Comparison of ENCODE assay signal across 25 cellular contexts in genomic region chr16:1767116-1767994, GRCh38.
"Had no signal": no experiment of that assay in that cellular context is flagged by ENCODE, and none has a peak within 500 bp of the region (broad histone marks: within the 10 kb centered on the region; RNA-seq: fewer than 3 reads in every experiment).

No MANE protein-coding gene starts in this region.

- H3K9me3 ChIP-seq: gastrocnemius medialis, left lung, lower lobe of right lung, neutrophil, stomach, thyroid gland, upper lobe of left lung had no signal

- H3K4me3 ChIP-seq: gastrocnemius medialis, left lung, lower lobe of right lung, skin epidermis, stomach, thyroid gland, upper lobe of left lung had no signal

- H3K27me3 ChIP-seq: gastrocnemius medialis, left lung, stomach, thyroid gland, upper lobe of left lung had no signal

- H3K4me3 Mint-ChIP-seq: activated B cell treated with CpG ODN at 0.5 μM for 24 hours; activated naive CD4-positive, alpha-beta T cell treated with anti-CD3 and anti-CD28 coated beads, Interleukin-2, amount 10 ng/mL, durations not matched to agents 7 days and 5 days; activated T-helper 1 cell treated with anti-CD3 and anti-CD28 coated beads, Interleukin-12 subunit alpha, Interleukin-12 subunit beta, Interleukin-2, Interleukin-4 antibody, amounts not matched to agents 30 ng/mL and 10 ng/mL and 1 ng/mL, durations not matched to agents 14 hours and 24 hours and 36 hours; effector memory CD8-positive, alpha-beta T cell; stimulated activated memory B cell treated with anti-CD40 and anti-IgM and Interleukin-4, amounts not matched to agents 10 μg/mL and 1 μg/mL and 100 μg/mL, for 72 hours; T-cell; T-helper 2 cell treated with Interferon-gamma antibody and Interleukin-4, amounts not matched to agents 5 μg/mL and 100 μg/mL, for 36 hours had no signal

- DNase-seq: activated B cell treated with CpG ODN at 0.5 μM for 24 hours; activated effector memory CD4-positive, alpha-beta T cell treated with anti-CD3 and anti-CD28 coated beads, Interleukin-2, amount 50 U/mL, for 16 hours; activated naive CD4-positive, alpha-beta T cell treated with anti-CD3 and anti-CD28 coated beads, Interleukin-2, amount 10 ng/mL, durations not matched to agents 7 days and 5 days; amniotic stem cell; cortex of kidney; effector memory CD8-positive, alpha-beta T cell; erythroblast; gastrocnemius medialis; glutamatergic neuron; left lung; lower lobe of right lung; mesenchymal stem cell; naive thymus-derived CD8-positive, alpha-beta T cell; stimulated activated CD4-positive, alpha-beta T cell treated with anti-CD3 and anti-CD28 coated beads, Interleukin-4, amount 100 ng/mL, for 24 hours; stomach; T-cell; thyroid gland had no signal

- H3K27ac Mint-ChIP-seq: activated B cell treated with CpG ODN at 0.5 μM for 24 hours; activated naive CD4-positive, alpha-beta T cell treated with anti-CD3 and anti-CD28 coated beads, Interleukin-2, amount 10 ng/mL, durations not matched to agents 7 days and 5 days; activated T-helper 1 cell treated with anti-CD3 and anti-CD28 coated beads, Interleukin-12 subunit alpha, Interleukin-12 subunit beta, Interleukin-2, Interleukin-4 antibody, amounts not matched to agents 30 ng/mL and 10 ng/mL and 1 ng/mL, durations not matched to agents 14 hours and 24 hours and 36 hours; stimulated activated memory B cell treated with anti-CD40 and anti-IgM and Interleukin-4, amounts not matched to agents 10 μg/mL and 1 μg/mL and 100 μg/mL, for 72 hours; T-helper 2 cell treated with Interferon-gamma antibody and Interleukin-4, amounts not matched to agents 5 μg/mL and 100 μg/mL, for 36 hours had no signal

- ATAC-seq: effector memory CD8-positive, alpha-beta T cell; gastrocnemius medialis; left lung; lower lobe of right lung; naive thymus-derived CD8-positive, alpha-beta T cell; sciatic nerve; stimulated activated memory B cell treated with anti-CD40 and anti-IgM and Interleukin-4, amounts not matched to agents 10 μg/mL and 1 μg/mL and 100 μg/mL, for 72 hours; T-cell had no signal

- H3K27me3 Mint-ChIP-seq: activated B cell treated with CpG ODN at 0.5 μM for 24 hours; activated naive CD4-positive, alpha-beta T cell treated with anti-CD3 and anti-CD28 coated beads, Interleukin-2, amount 10 ng/mL, durations not matched to agents 7 days and 5 days; effector memory CD8-positive, alpha-beta T cell; naive thymus-derived CD8-positive, alpha-beta T cell; stimulated activated memory B cell treated with anti-CD40 and anti-IgM and Interleukin-4, amounts not matched to agents 10 μg/mL and 1 μg/mL and 100 μg/mL, for 72 hours; T-cell had no signal

- H3K27ac ChIP-seq: gastrocnemius medialis, left lung, lower lobe of right lung, neutrophil, skin epidermis, stomach, thyroid gland, upper lobe of left lung had no signal

- FAIRE-seq: islet of Langerhans had no signal

- H3K9me3 Mint-ChIP-seq: activated B cell treated with CpG ODN at 0.5 μM for 24 hours; activated naive CD4-positive, alpha-beta T cell treated with anti-CD3 and anti-CD28 coated beads, Interleukin-2, amount 10 ng/mL, durations not matched to agents 7 days and 5 days; activated T-helper 1 cell treated with anti-CD3 and anti-CD28 coated beads, Interleukin-12 subunit alpha, Interleukin-12 subunit beta, Interleukin-2, Interleukin-4 antibody, amounts not matched to agents 30 ng/mL and 10 ng/mL and 1 ng/mL, durations not matched to agents 14 hours and 24 hours and 36 hours; effector memory CD8-positive, alpha-beta T cell; naive thymus-derived CD8-positive, alpha-beta T cell; stimulated activated memory B cell treated with anti-CD40 and anti-IgM and Interleukin-4, amounts not matched to agents 10 μg/mL and 1 μg/mL and 100 μg/mL, for 72 hours; T-cell; T-helper 2 cell treated with Interferon-gamma antibody and Interleukin-4, amounts not matched to agents 5 μg/mL and 100 μg/mL, for 36 hours had no signal
